Comparison of ENCODE assay signal across 9 cellular contexts in the genomic region with DNA sequence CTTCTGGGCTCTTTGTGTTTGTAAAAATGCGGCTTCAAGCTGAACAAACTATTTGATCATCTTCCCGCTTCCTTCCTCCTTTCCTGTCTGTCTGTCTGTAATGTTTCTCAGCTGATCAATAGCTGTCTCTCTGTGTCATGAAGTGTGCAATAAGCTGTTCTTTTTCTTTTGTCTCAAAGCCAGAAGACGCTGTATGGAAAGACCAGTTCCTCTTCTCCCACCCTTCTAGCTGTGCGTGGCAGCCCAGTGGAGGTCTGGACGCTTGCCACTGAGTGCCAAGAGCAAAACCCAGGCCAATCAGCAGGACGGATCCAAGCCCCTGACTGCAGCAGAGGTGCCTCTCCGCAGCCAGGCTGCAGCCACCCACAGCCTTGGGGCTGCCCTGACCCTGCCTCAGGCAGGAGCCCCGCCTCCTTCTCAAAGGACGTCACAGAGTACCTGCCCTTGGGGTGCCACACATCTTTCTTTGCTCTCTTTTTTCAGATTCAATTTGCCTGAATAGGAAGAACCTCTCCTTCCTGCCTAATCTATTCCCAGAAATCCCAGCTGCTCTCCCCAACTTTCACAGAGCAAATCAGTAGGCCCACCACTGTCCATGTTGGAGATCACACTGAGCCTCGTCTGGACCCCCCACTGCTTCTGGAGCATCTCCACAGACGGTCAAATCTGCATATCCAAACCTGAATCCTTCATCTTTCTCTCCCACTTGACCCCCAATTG. TPM values are rescaled to one million over a fixed set of nuclear protein-coding genes. Genes with fewer than 3 reads are reported as not detected.
A peak's percentile ranks its signal among the peaks of the same experiment; 100 is the strongest.
DNase-seq lines count a peak whose midpoint lies in the region; ATAC-seq and TF ChIP-seq lines count a peak whose summit lies in the region.
"Had no signal": no experiment of that assay in that cellular context is flagged by ENCODE, and none has a peak within 500 bp of the region (broad histone marks: within the 10 kb centered on the region; RNA-seq: fewer than 3 reads in every experiment).

No MANE protein-coding gene starts in this region.

- TF ChIP-seq EP300 in sigmoid colon (IDR thresholded peaks at IDR 0.05), result no peak

- in situ Hi-C loops in Panc1 (cut with HindIII; ENCODE audit: low pct_unique_long_range_greater_than_20kb, low sequenced_read_pairs), result no loop called here

- H3K9me3 ChIP-seq in Panc1 (ENCODE audit: control insufficient read depth, insufficient read depth, low read depth, low read length), result no peaks in the 10 kb centered on the region
- H3K9me3 ChIP-seq in left ventricle myocardium inferior (replicated peaks), result no peaks in the 10 kb centered on the region
- no peaks in the 10 kb centered on the region for H3K9me3 ChIP-seq in sigmoid colon
- H3K9me3 ChIP-seq: HAP-1 had no signal

- intact Hi-C loops in Panc1 (cut with micrococcal nuclease; ENCODE audit: unreplicated experiment), result loop anchor here (5.0 to 10.0 kb wide), 2 partner anchors 57 to 160 kb away; partner anchors contain the start of gene MAML3
- intact Hi-C loops in left ventricle myocardium inferior (cut with micrococcal nuclease), result no loop called here
- intact Hi-C loops in sigmoid colon (cut with DNase I), result loop anchor here (5.0 kb wide), 1 partner anchor 57 kb away; the partner anchor contains the start of gene MAML3

- ATAC-seq in GM19043 (IDR thresholded peaks at IDR 0.05; ENCODE audit: low read depth, unreplicated experiment) (peak; percentile 43), Panc1 (peak; percentile 32), HG02610 (IDR thresholded peaks at IDR 0.05; ENCODE audit: unreplicated experiment) (no peak)

- H3K4me3 ChIP-seq in Panc1 (ENCODE audit: low read depth in 2 of 2, low read length in 2 of 2) (peak overlapping the region; percentile 18 to 51), left ventricle myocardium inferior (peak overlapping the region; percentile 42), sigmoid colon (peak overlapping the region in 1 of 4 donors; percentile 0)
- H3K4me3 ChIP-seq: HAP-1 had no signal

- WGBS in sigmoid colon, 2 donors, result 50 to 75% methylated on average over 11 of the region's 11 CpGs

- H3K4me1 ChIP-seq in Panc1 (ENCODE audit: control insufficient read depth, insufficient read depth, low read length), result peaks cover 68% of the 10 kb centered on the region
- peaks cover 89% of the 10 kb centered on the region for H3K4me1 ChIP-seq in left ventricle myocardium inferior
- peaks cover 0 to 57% (median 42%) of the 10 kb centered on the region in 4 donors for H3K4me1 ChIP-seq in sigmoid colon

- no peaks in the 10 kb centered on the region for H3K27me3 ChIP-seq in Panc1 (ENCODE audit: control insufficient read depth, insufficient read depth, low read length)
- no peaks in the 10 kb centered on the region for H3K27me3 ChIP-seq in left ventricle myocardium inferior (ENCODE audit: low read depth)
- H3K27me3 ChIP-seq in sigmoid colon, result no peaks in the 10 kb centered on the region

- no peaks in the 10 kb centered on the region for H3K36me3 ChIP-seq in Panc1 (ENCODE audit: control insufficient read depth, insufficient read depth, low read length)
- H3K36me3 ChIP-seq in left ventricle myocardium inferior, result no peaks in the 10 kb centered on the region
- no peaks in the 10 kb centered on the region for H3K36me3 ChIP-seq in sigmoid colon
- H3K36me3 ChIP-seq: HAP-1 had no signal

- no peak for DNase-seq in Panc1 (ENCODE audit: low read depth, low spot score)
- peak; percentile 45 for DNase-seq in activated naive CD4-positive, alpha-beta T cell treated with Interleukin-2 at 50 U/mL for 16 hours
- peak; percentile 57 for DNase-seq in left ventricle myocardium inferior
- DNase-seq in sigmoid colon, result peak; percentile 83
- no peak for DNase-seq in NCI-H510A (lab: John Stamatoyannopoulos, UW)
- DNase-seq in NCI-H774 (lab: John Stamatoyannopoulos, UW), result no peak

- CTCF ChIA-PET in Panc1 (lab: Charles Lee), result interaction anchor here (0.7 kb wide), 1 partner anchor 43 kb away, joined by 4 read pairs; no protein-coding TSS in a partner anchor

- no TSS peak for BruUV-seq in Panc1 (replicated peaks; lab: Mats Ljungman, UMichigan)

- POLR2A ChIA-PET in Panc1 (lab: Charles Lee), result interaction anchor here (0.6 to 1.1 kb wide), 4 partner anchors 54 to 194 kb away, joined by 3 to 4 read pairs (median 3); no protein-coding TSS in a partner anchor

- H3K27ac ChIP-seq in Panc1 (ENCODE audit: low read length) (peak overlapping the region; percentile 96), left ventricle myocardium inferior (replicated peaks) (peak overlapping the region; percentile 90), sigmoid colon (peak overlapping the region; percentile 43 to 64 (median 46))

- TF ChIP-seq CTCF in Panc1 (IDR thresholded peaks at IDR 0.05) (no peak), left ventricle myocardium inferior (IDR thresholded peaks at IDR 0.05; ENCODE audit: borderline replicate concordance) (no peak), sigmoid colon (IDR thresholded peaks at IDR 0.05) (no peak)

- TF ChIP-seq POLR2A in sigmoid colon (IDR thresholded peaks at IDR 0.05), result no peak

RNA-seq across cellular contexts. Expression of gene MAML3, which starts 59.1 kb away (rescaled TPM):
- total RNA-seq in Panc1 (2021; ENCODE audit: unreplicated experiment) (7.7 TPM), left ventricle myocardium inferior (2.6 TPM), sigmoid colon (10 to 100 TPM in 1 of 4 donors, 1 to 10 TPM in 3; 5.0 to 16.3 (median 7.6) TPM)
- polyA plus RNA-seq in Panc1 (2012; ENCODE audit: insufficient read length), result 7.1 TPM
- polyA plus RNA-seq in sigmoid colon, result 1 to 10 TPM; 3.5 to 5.4 (median 4.2) TPM

Comparison
In these comparisons a context has a peak if more than half of its experiments do, and no peak if none do; other contexts are left out.
1. DNase-seq: peak in activated naive CD4-positive, alpha-beta T cell treated with Interleukin-2 at 50 U/mL for 16 hours (single experiment), left ventricle myocardium inferior (single experiment) and sigmoid colon (single experiment); none in Panc1 (single experiment), NCI-H510A (single experiment) and NCI-H774 (single experiment).
2. H3K27ac ChIP-seq: peak in every context shown above with its lines; median percentile 96 in Panc1; 90 in left ventricle myocardium inferior; 46 in sigmoid colon.